25 cellular contexts compared by ENCODE assay signal in the genomic region with DNA sequence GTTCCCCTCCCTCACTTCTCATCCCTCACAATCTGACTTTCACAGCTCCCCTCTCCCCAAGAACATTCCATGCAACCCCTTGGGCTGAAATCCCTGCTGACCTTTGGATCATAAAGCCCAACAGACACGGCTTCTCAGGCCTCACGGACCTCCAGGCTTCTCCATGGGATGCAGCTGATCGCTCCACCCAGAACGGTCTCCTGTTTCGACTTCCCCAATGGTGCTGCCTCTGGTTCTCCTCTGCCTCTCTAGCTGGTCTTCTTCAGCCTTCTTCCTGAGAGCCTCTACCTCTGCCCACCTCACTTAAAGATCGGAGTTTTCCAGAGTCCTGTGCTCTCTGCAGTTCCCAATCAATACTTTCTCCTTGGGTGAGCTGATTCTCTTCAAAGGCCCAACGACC. TPM values are rescaled to one million over a fixed set of nuclear protein-coding genes. Genes with fewer than 3 reads are reported as not detected.
DNase-seq lines count a peak whose midpoint lies in the region; ATAC-seq, FAIRE-seq and TF ChIP-seq lines count a peak whose summit lies in the region.
"Had no signal": no experiment of that assay in that cellular context is flagged by ENCODE, and none has a peak within 500 bp of the region (broad histone marks: within the 10 kb centered on the region; RNA-seq: fewer than 3 reads in every experiment).

No MANE protein-coding gene starts in this region.

- H3K56ac ChIP-seq in H1 (replicated peaks; ENCODE audit: insufficient read length, low read depth, low read length): no peak overlapping the region

- H3K4me1 ChIP-seq in left ventricle myocardium inferior (no peaks in the 10 kb centered on the region), H1 (replicated peaks in 1 of 4; ENCODE audit: control insufficient read depth in 3 of 4, insufficient read depth in 4 of 4, low read length in 3 of 4) (peaks cover 6 to 14% (median 9%) of the 10 kb centered on the region in 4 experiments), neuronal stem cell (ENCODE audit: control insufficient read depth in 2 of 2, insufficient read depth in 1 of 2, low read depth in 1 of 2, low read length in 2 of 2) (peaks cover 3 to 9% of the 10 kb centered on the region in 2 donors)
- H3K4me1 ChIP-seq: A549, Caco-2 had no signal

- H3K79me1 ChIP-seq in H1 (ENCODE audit: low read depth, low read length) (no peaks in the 10 kb centered on the region), neuronal stem cell (ENCODE audit: low read depth, low read length) (no peaks in the 10 kb centered on the region)

- H2BK120ac ChIP-seq in H1 (replicated peaks; ENCODE audit: low read depth, low read length) (no peak overlapping the region), neuronal stem cell (ENCODE audit: low read depth, low read length) (no peak overlapping the region)

- H2BK15ac ChIP-seq in H1 (ENCODE audit: low read length): peak overlapping the region; percentile 9; the same call in 1 of the 2 replicates
- H2BK15ac ChIP-seq in neuronal stem cell (ENCODE audit: low read length): no peak overlapping the region

- TF ChIP-seq EP300 in H1 (IDR thresholded peaks at IDR 0.05; ENCODE audit: borderline replicate concordance in 1 of 2, low read depth in 2 of 2, low read length in 2 of 2): no peak

- H3K27ac ChIP-seq in left ventricle myocardium inferior (replicated peaks) (no peak overlapping the region), H1 (ENCODE audit: low read depth, low read length) (no peak overlapping the region), neuronal stem cell (replicated peaks; ENCODE audit: low read length) (no peak overlapping the region)
- H3K27ac ChIP-seq: A549, BLaER1, C4-2B, GM23248 had no signal

- DNase-seq in cardiac septum (ENCODE audit: low spot score) (peak; percentile 15), left ventricle myocardium inferior (no peak), H1 (ENCODE audit: low read depth in 1 of 2, low spot score in 2 of 2) (no peak), neuronal stem cell (ENCODE audit: low spot score) (no peak), GM19240 (ENCODE audit: insufficient read length, low spot score) (no peak), Ammon's horn (ENCODE audit: low spot score) (no peak)
- DNase-seq: 8988T; ACHN; AML-193; Caco-2; CD4-positive, CD25-positive, alpha-beta regulatory T cell; CD8-positive, alpha-beta T cell; DMS 273 treated with DMSO at 0.1 percent for 48 hours; DMS79; EL; GDM1; GM23248; HCEC 1CT had no signal

- POLR2A ChIA-PET in H1 (lab: Charles Lee; ENCODE audit: partially characterized antibody): interaction anchor here (1.0 kb wide), 1 partner anchor 17 kb away, joined by 3 read pairs; no protein-coding TSS in a partner anchor

- H4K5ac ChIP-seq in H1 (ENCODE audit: insufficient read length, low read depth, low read length): no peak overlapping the region

- H3K23me2 ChIP-seq in H1 (ENCODE audit: low read depth, low read length): no peaks in the 10 kb centered on the region

- no peak for TF ChIP-seq POLR2A in H1 (IDR thresholded peaks at IDR 0.05; ENCODE audit: control extremely low read depth in 1 of 2, low read depth in 2 of 2, low read length in 2 of 2)

- H3K9ac ChIP-seq in H1 (replicated peaks in 1 of 4; ENCODE audit: extremely low read depth in 1 of 4, low read depth in 3 of 4, low read length in 3 of 4): no peak overlapping the region
- no peak overlapping the region for H3K9ac ChIP-seq in neuronal stem cell (ENCODE audit: low read depth, low read length, poor library complexity)
- H3K9ac ChIP-seq: BLaER1, GM23248 had no signal

- H3K9me3 ChIP-seq in left ventricle myocardium inferior (replicated peaks) (no peaks in the 10 kb centered on the region), H1 (ENCODE audit: insufficient read depth in 2 of 2, low read depth in 1 of 2, low read length in 1 of 2) (no peaks in the 10 kb centered on the region), neuronal stem cell (replicated peaks in 1 of 2; ENCODE audit: control insufficient read depth in 2 of 2, insufficient read depth in 1 of 2, low read depth in 1 of 2, low read length in 2 of 2) (no peaks in the 10 kb centered on the region)
- H3K9me3 ChIP-seq: A549, BLaER1, Caco-2 had no signal

- ATAC-seq in GM19455 (IDR thresholded peaks at IDR 0.05; ENCODE audit: unreplicated experiment): no peak
- ATAC-seq: A549; CD8-positive, alpha-beta T cell; GM12878 had no signal

- CTCF ChIA-PET in H1 (lab: Charles Lee; ENCODE audit: partially characterized antibody): interaction anchor here (0.9 to 2.5 kb wide), 10 partner anchors 16 to 183 kb away, joined by 3 to 12 read pairs (median 4); no protein-coding TSS in a partner anchor

- H3K36me3 ChIP-seq in left ventricle myocardium inferior (no peaks in the 10 kb centered on the region), H1 (ENCODE audit: control insufficient read depth in 2 of 4, insufficient read depth in 4 of 4, low read length in 3 of 4) (no peaks in the 10 kb centered on the region), neuronal stem cell (replicated peaks in 1 of 2; ENCODE audit: control insufficient read depth in 2 of 2, insufficient read depth in 2 of 2, low read length in 2 of 2) (no peaks in the 10 kb centered on the region)
- H3K36me3 ChIP-seq: BLaER1 had no signal

- intact Hi-C loops in cardiac septum (cut with DNase I): no loop called here
- intact Hi-C loops in left ventricle myocardium inferior (cut with micrococcal nuclease): no loop called here

- 85% methylated on average over 7 of the region's 7 CpGs; no CpG with 5 or more reads in 1 of the 2 experiments for WGBS in H1 (ENCODE audit: extremely low coverage in 1 of 2, insufficient coverage in 1 of 2, insufficient read length in 1 of 2, insufficient replicate concordance in 2 of 2, low coverage in 1 of 2, low lambda C conversion rate in 2 of 2, missing lambda C conversion rate in 1 of 2), 2 experiments
- WGBS in neuronal stem cell (ENCODE audit: extremely low coverage in 2 of 2, insufficient read length in 2 of 2, insufficient replicate concordance in 1 of 2), 2 donors: no CpG with 5 or more reads among the region's 7 CpGs

- H2BK5ac ChIP-seq in H1 (ENCODE audit: low read depth, low read length) (no peak overlapping the region), neuronal stem cell (ENCODE audit: low read length) (no peak overlapping the region)

- H4K91ac ChIP-seq in H1 (replicated peaks; ENCODE audit: insufficient read length, low read length): no peak overlapping the region
- H4K91ac ChIP-seq in neuronal stem cell (ENCODE audit: low read depth, low read length, poor library complexity): no peak overlapping the region

- no peak for TF ChIP-seq RAD21 in H1 (IDR thresholded peaks at IDR 0.05 in 1 of 2, conservative IDR thresholded peaks at IDR 0.05 in 1 of 2; ENCODE audit: low read depth in 2 of 2, low read length in 2 of 2)

- H4K8ac ChIP-seq in H1 (ENCODE audit: extremely low read depth, insufficient read depth, low read length) (no peak overlapping the region), neuronal stem cell (ENCODE audit: low read depth, low read length) (no peak overlapping the region)

- H3K4ac ChIP-seq in H1 (replicated peaks; ENCODE audit: insufficient read length, low read depth, low read length) (no peak overlapping the region), neuronal stem cell (ENCODE audit: low read length) (no peak overlapping the region)

- FAIRE-seq in H1 (lab: Jason Lieb, UNC): no peak
- FAIRE-seq: A549, GM12878, GM19239, H54 had no signal

- H3K18ac ChIP-seq in H1 (ENCODE audit: extremely low read depth, low read length) (no peak overlapping the region), neuronal stem cell (ENCODE audit: low read length) (no peak overlapping the region)

- no peak overlapping the region for H3K4me3 ChIP-seq in left ventricle myocardium inferior
- H3K4me3 ChIP-seq in H1 (ENCODE audit: extremely low read depth in 1 of 4, insufficient read depth in 2 of 4, low read depth in 3 of 4, low read length in 4 of 4): no peak overlapping the region
- H3K4me3 ChIP-seq in neuronal stem cell (ENCODE audit: low read length in 2 of 2): no peak overlapping the region
- H3K4me3 ChIP-seq: A549, BLaER1, GM12878, GM23248 had no signal

- peak overlapping the region; percentile 43; the same call in 1 of the 2 replicates for H2BK20ac ChIP-seq in H1 (ENCODE audit: low read length)

- H4K20me1 ChIP-seq in H1 (replicated peaks in 1 of 2; ENCODE audit: control insufficient read depth in 1 of 2, insufficient read depth in 2 of 2, low read length in 2 of 2): no peaks in the 10 kb centered on the region
- H4K20me1 ChIP-seq: BLaER1 had no signal

- no peak overlapping the region for H3K23ac ChIP-seq in H1 (ENCODE audit: insufficient read length)
- H3K23ac ChIP-seq in neuronal stem cell (ENCODE audit: low read depth, low read length, poor library complexity): no peak overlapping the region

- H3K4me2 ChIP-seq in H1 (ENCODE audit: insufficient read depth in 1 of 2, low read depth in 2 of 2, low read length in 2 of 2) (peak overlapping the region in 1 of 2 experiments; percentile 38; a peak in 1 of 4 replicates), neuronal stem cell (ENCODE audit: insufficient read depth, low read length, poor library complexity, severe bottlenecking) (no peak overlapping the region)
- H3K4me2 ChIP-seq: A549, BLaER1 had no signal

- no peak overlapping the region for H3K14ac ChIP-seq in H1 (ENCODE audit: insufficient read length)
- no peak overlapping the region for H3K14ac ChIP-seq in neuronal stem cell (ENCODE audit: low read length)

- TF ChIP-seq CTCF in left ventricle myocardium inferior (IDR thresholded peaks at IDR 0.05; ENCODE audit: borderline replicate concordance): no peak
- TF ChIP-seq CTCF in H1 (IDR thresholded peaks at IDR 0.05; ENCODE audit: control extremely low read depth in 1 of 3, insufficient read depth in 1 of 3, low read depth in 1 of 3, low read length in 3 of 3): no peak

- H2BK12ac ChIP-seq in H1 (ENCODE audit: low read depth, low read length) (peak overlapping the region; percentile 22; the same call in 1 of the 2 replicates), neuronal stem cell (ENCODE audit: low read length) (no peak overlapping the region)

- H3K79me2 ChIP-seq in H1 (ENCODE audit: control insufficient read depth in 1 of 2, insufficient read depth in 2 of 2, low read length in 2 of 2): no peaks in the 10 kb centered on the region

- peaks cover 11% of the 10 kb centered on the region for H3K27me3 ChIP-seq in left ventricle myocardium inferior (ENCODE audit: low read depth)
- no peaks in the 10 kb centered on the region; a peak in 1 of 7 replicates for H3K27me3 ChIP-seq in H1 (replicated peaks in 1 of 4; ENCODE audit: control insufficient read depth in 3 of 4, extremely low read depth in 1 of 4, insufficient read depth in 3 of 4, low read length in 3 of 4)
- H3K27me3 ChIP-seq in neuronal stem cell (ENCODE audit: control insufficient read depth in 3 of 3, insufficient read depth in 3 of 3, low read depth in 1 of 3, low read length in 3 of 3): peaks cover 0 to 3% (median 0%) of the 10 kb centered on the region in 3 experiments
- H3K27me3 ChIP-seq: BLaER1 had no signal

- H2AFZ ChIP-seq in H1 (ENCODE audit: low read length) (no peak overlapping the region), neuronal stem cell (ENCODE audit: low read length) (no peak overlapping the region)
- H2AFZ ChIP-seq: GM23248 had no signal

- H2AK5ac ChIP-seq in H1 (ENCODE audit: low read depth, low read length) (no peak overlapping the region), neuronal stem cell (ENCODE audit: low read depth, low read length) (peak overlapping the region; percentile 1)

RNA-seq across cellular contexts. Expression of a gene that starts 17.8 kb away (rescaled TPM):
- total RNA-seq in cardiac septum (not detected), left ventricle myocardium inferior (0.14 TPM)
- total RNA-seq in H1 (2021; fragmentation: NEBNext Ultra II Directional; extraction: Animal tissue kit (Norgen Biotek cat#: 25700)): 0.30 and 0.48 TPM in 2 replicates
- 0.88 and 0.92 TPM in 2 replicates for polyA plus RNA-seq in H1 (2011; rRNA removed)
- 1.1 TPM for polyA plus RNA-seq in H1 (2011; cell fraction: cytosol; rRNA removed)
- polyA plus RNA-seq in H1 (2011; cell fraction: nucleus; rRNA removed): 2.0 TPM
- 0.71 to 1.3 TPM (median 1.1 TPM) in 4 replicates for polyA plus RNA-seq in H1 (2012, experiment 1 of 2)
- 0.29 TPM for polyA plus RNA-seq in H1 (2012, experiment 2 of 2)
- 0.28 TPM for polyA plus RNA-seq in H1 (2013, experiment 1 of 2)
- 0.35 TPM for polyA plus RNA-seq in H1 (2013, experiment 2 of 2)
- polyA minus RNA-seq in H1 (2011; rRNA and poly(A)+ RNA removed): 1.9 and 2.6 TPM in 2 replicates
- polyA minus RNA-seq in H1 (2011; cell fraction: cytosol; rRNA and poly(A)+ RNA removed): 0.66 TPM
- polyA minus RNA-seq in H1 (2011; cell fraction: nucleus; rRNA and poly(A)+ RNA removed): 2.0 TPM
- 0.93 TPM for polyA plus RNA-seq in neuronal stem cell (2013, experiment 1 of 2)
- 0.86 TPM for polyA plus RNA-seq in neuronal stem cell (2013, experiment 2 of 2)
- total RNA-seq: Caco-2; CD4-positive, CD25-positive, alpha-beta regulatory T cell; CD8-positive, alpha-beta T cell; GM12878; GM23248 had no signal
- polyA plus RNA-seq: A549; CD4-positive, CD25-positive, alpha-beta regulatory T cell; GM12878; GM23248 had no signal
